32 cellular contexts compared by ENCODE assay signal in genomic region chr5:76888733-76889300, GRCh38. TPM values are rescaled to one million over a fixed set of nuclear protein-coding genes. Genes with fewer than 3 reads are reported as not detected.
"Had no signal": no experiment of that assay in that cellular context is flagged by ENCODE, and none has a peak within 500 bp of the region (broad histone marks: within the 10 kb centered on the region; RNA-seq: fewer than 3 reads in every experiment).

No MANE protein-coding gene starts in this region.

- H3K27me3 ChIP-seq: gastrocnemius medialis, heart right ventricle, hepatocyte, left lung had no signal

- H3K4me3 Mint-ChIP-seq: mesothelial cell of epicardium; naive B cell; naive thymus-derived CD8-positive, alpha-beta T cell had no signal

- H3K9me3 Mint-ChIP-seq: mesothelial cell of epicardium; naive B cell; naive thymus-derived CD8-positive, alpha-beta T cell had no signal

- ATAC-seq: esophagus mucosa; gastrocnemius medialis; heart right ventricle; left cardiac atrium; left lung; left ventricle myocardium superior; lower lobe of right lung; mucosa of descending colon; naive thymus-derived CD8-positive, alpha-beta T cell had no signal

- H3K4me1 Mint-ChIP-seq: mesothelial cell of epicardium; naive B cell; naive thymus-derived CD8-positive, alpha-beta T cell had no signal

- H3K27ac Mint-ChIP-seq: mesothelial cell of epicardium; naive thymus-derived CD8-positive, alpha-beta T cell had no signal

- H3K79me2 ChIP-seq: hepatocyte had no signal

- H3K36me3 Mint-ChIP-seq: mesothelial cell of epicardium; naive B cell; naive thymus-derived CD8-positive, alpha-beta T cell had no signal

- H3K9me3 ChIP-seq: esophagus squamous epithelium, gastrocnemius medialis, heart right ventricle, left lung, lower lobe of right lung, mucosa of descending colon had no signal

- H3K36me3 ChIP-seq: esophagus squamous epithelium, gastrocnemius medialis, heart right ventricle, left lung, lower lobe of right lung had no signal

- H3K4me2 ChIP-seq: hepatocyte had no signal

- H2AFZ ChIP-seq: hepatocyte had no signal

- H3K4me1 ChIP-seq: esophagus squamous epithelium, gastrocnemius medialis, heart right ventricle, left lung, lower lobe of right lung had no signal

- DNase-seq: dermis blood vessel endothelial cell; dorsolateral prefrontal cortex; effector CD4-positive, alpha-beta T cell; effector memory CD4-positive, alpha-beta T cell; erythroblast; esophagus squamous epithelium; foreskin fibroblast; foreskin melanocyte; gastrocnemius medialis; glutamatergic neuron; head of caudate nucleus; heart right ventricle; hypothalamus; left cardiac atrium; left lung; left ventricle myocardium superior; lower lobe of right lung; mesenchymal stem cell; mucosa of descending colon; naive B cell; naive thymus-derived CD8-positive, alpha-beta T cell had no signal

- H3K27ac ChIP-seq: coronary artery, dorsolateral prefrontal cortex, epithelial cell of prostate, esophagus squamous epithelium, gastrocnemius medialis, heart right ventricle, hepatocyte, left lung, lower lobe of right lung had no signal

- H3K4me3 ChIP-seq: coronary artery, dorsolateral prefrontal cortex, esophagus squamous epithelium, gastrocnemius medialis, heart right ventricle, hepatocyte, left lung, lower lobe of right lung, mucosa of descending colon had no signal

RNA-seq across cellular contexts. Expression of gene S100Z, which starts 39.0 kb away (rescaled TPM):
- total RNA-seq: dermis blood vessel endothelial cell; gastrocnemius medialis; glomerular endothelial cell; kidney epithelial cell; left cardiac atrium; lower leg skin; lung microvascular endothelial cell; myocyte; naive thymus-derived CD8-positive, alpha-beta T cell had no signal
- polyA plus RNA-seq: keratinocyte; naive thymus-derived CD8-positive, alpha-beta T cell had no signal
